ENCODE assay signal across 11 cellular contexts in the genomic region with DNA sequence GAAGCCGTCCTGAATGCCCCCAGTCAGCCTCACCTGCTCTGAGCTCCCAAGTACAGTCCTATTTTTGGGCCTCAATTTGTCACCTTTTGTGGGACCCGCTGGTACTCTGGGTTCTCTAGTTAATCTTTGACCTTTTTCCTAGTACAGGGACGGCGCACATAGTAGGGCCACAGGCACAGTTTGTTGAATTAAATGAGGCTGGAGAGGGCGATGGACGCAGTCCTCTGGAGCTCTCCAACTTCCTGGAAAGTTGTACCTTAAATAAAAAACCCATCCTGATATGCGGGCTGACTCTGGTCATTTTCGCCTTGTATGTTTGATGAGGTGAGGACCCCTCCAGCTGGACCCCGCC. TPM values are rescaled to one million over a fixed set of nuclear protein-coding genes. Genes with fewer than 3 reads are reported as not detected.
DNase-seq lines count a peak whose midpoint lies in the region; ATAC-seq, FAIRE-seq and TF ChIP-seq lines count a peak whose summit lies in the region.
"Had no signal": no experiment of that assay in that cellular context is flagged by ENCODE, and none has a peak within 500 bp of the region (broad histone marks: within the 10 kb centered on the region; RNA-seq: fewer than 3 reads in every experiment).

No MANE protein-coding gene starts in this region.

- H3K4ac ChIP-seq in H1 (replicated peaks; ENCODE audit: insufficient read length, low read depth, low read length), result no peak overlapping the region
- no peak overlapping the region for H3K4ac ChIP-seq in neuronal stem cell (ENCODE audit: low read length)

- H4K91ac ChIP-seq in H1 (replicated peaks; ENCODE audit: insufficient read length, low read length) (no peak overlapping the region), neuronal stem cell (ENCODE audit: low read depth, low read length, poor library complexity) (no peak overlapping the region)

- FAIRE-seq in H1 (lab: Jason Lieb, UNC), result no peak
- FAIRE-seq: endothelial cell of umbilical vein had no signal

- H3K9ac ChIP-seq in BLaER1 treated with 17β-estradiol and CSF1 and Interleukin-3, amounts not matched to agents 10 nM and 100 nM, result peak overlapping the region in 10 of 11 experiments; percentile 47 to 75 (median 68); a peak in 18 of 22 replicates
- no peak overlapping the region for H3K9ac ChIP-seq in HUES6 (ENCODE audit: low read length)
- H3K9ac ChIP-seq in H1 (replicated peaks in 1 of 4; ENCODE audit: extremely low read depth in 1 of 4, low read depth in 3 of 4, low read length in 3 of 4), result no peak overlapping the region
- H3K9ac ChIP-seq in neuronal stem cell (ENCODE audit: low read depth, low read length, poor library complexity), result no peak overlapping the region

- H2AFZ ChIP-seq in H1 (ENCODE audit: low read length) (no peak overlapping the region), neuronal stem cell (ENCODE audit: low read length) (peak overlapping the region; percentile 95)

- no peak overlapping the region for H2AK5ac ChIP-seq in H1 (ENCODE audit: low read depth, low read length)
- H2AK5ac ChIP-seq in neuronal stem cell (ENCODE audit: low read depth, low read length), result no peak overlapping the region

- no peaks in the 10 kb centered on the region for H3K79me1 ChIP-seq in H1 (ENCODE audit: low read depth, low read length)
- H3K79me1 ChIP-seq in neuronal stem cell (ENCODE audit: low read depth, low read length), result no peaks in the 10 kb centered on the region

- H3K4me3 ChIP-seq in BLaER1 treated with 17β-estradiol and CSF1 and Interleukin-3, amounts not matched to agents 10 nM and 100 nM, result peak overlapping the region; percentile 46 to 68 (median 54)
- H3K4me3 ChIP-seq in HUES6 (ENCODE audit: low read depth, low read length) (peak overlapping the region; percentile 69; the same call in 1 of the 2 replicates), H1 (ENCODE audit: extremely low read depth in 1 of 4, insufficient read depth in 2 of 4, low read depth in 3 of 4, low read length in 4 of 4) (peak overlapping the region in 1 of 4 experiments; percentile 65; a peak in 2 of 8 replicates), neuronal stem cell (ENCODE audit: low read length in 2 of 2) (peak overlapping the region in 1 of 2 donors; percentile 27)

- no peak for TF ChIP-seq EP300 in H1 (IDR thresholded peaks at IDR 0.05; ENCODE audit: borderline replicate concordance in 1 of 2, low read depth in 2 of 2, low read length in 2 of 2)

- TF ChIP-seq POLR2A in H1 (IDR thresholded peaks at IDR 0.05; ENCODE audit: control extremely low read depth in 1 of 2, low read depth in 2 of 2, low read length in 2 of 2), result no peak

- H2BK12ac ChIP-seq in H1 (ENCODE audit: low read depth, low read length) (no peak overlapping the region), neuronal stem cell (ENCODE audit: low read length) (peak overlapping the region; percentile 65)

- POLR2A ChIA-PET in H1 (lab: Charles Lee; ENCODE audit: partially characterized antibody), result interaction anchor here (0.6 kb wide), 1 partner anchor 47 kb away, joined by 3 read pairs; no protein-coding TSS in a partner anchor
- POLR2A ChIA-PET in HEK293T (lab: Yijun Ruan, JAX), result no interaction called here

- TF ChIP-seq CTCF in H1 (IDR thresholded peaks at IDR 0.05; ENCODE audit: control extremely low read depth in 1 of 3, insufficient read depth in 1 of 3, low read depth in 1 of 3, low read length in 3 of 3), result no peak

- no peaks in the 10 kb centered on the region for H3K36me3 ChIP-seq in BLaER1 treated with 17β-estradiol and CSF1 and Interleukin-3, amounts not matched to agents 10 nM and 100 nM
- H3K36me3 ChIP-seq in HUES6 (ENCODE audit: control insufficient read depth, insufficient read depth, low read length), result no peaks in the 10 kb centered on the region
- H3K36me3 ChIP-seq in H1 (ENCODE audit: control insufficient read depth in 2 of 4, insufficient read depth in 4 of 4, low read length in 3 of 4), result no peaks in the 10 kb centered on the region
- no peaks in the 10 kb centered on the region for H3K36me3 ChIP-seq in neuronal stem cell (replicated peaks in 1 of 2; ENCODE audit: control insufficient read depth in 2 of 2, insufficient read depth in 2 of 2, low read length in 2 of 2)

- no peaks in the 10 kb centered on the region for H4K20me1 ChIP-seq in BLaER1 treated with 17β-estradiol and CSF1 and Interleukin-3, amounts not matched to agents 10 nM and 100 nM
- peaks cover 3 to 5% of the 10 kb centered on the region in 2 experiments for H4K20me1 ChIP-seq in H1 (replicated peaks in 1 of 2; ENCODE audit: control insufficient read depth in 1 of 2, insufficient read depth in 2 of 2, low read length in 2 of 2)

- no peak overlapping the region for H3K14ac ChIP-seq in H1 (ENCODE audit: insufficient read length)
- H3K14ac ChIP-seq in neuronal stem cell (ENCODE audit: low read length), result no peak overlapping the region

- H3K18ac ChIP-seq in H1 (ENCODE audit: extremely low read depth, low read length) (no peak overlapping the region), neuronal stem cell (ENCODE audit: low read length) (peak overlapping the region; percentile 89)

- DNase-seq in H1 (ENCODE audit: low read depth in 1 of 2, low spot score in 2 of 2) (no peak), neuronal stem cell (ENCODE audit: low spot score) (no peak), iPS-NIHi7 (ENCODE audit: extremely low spot score) (no peak), HEK293T (ENCODE audit: extremely low spot score) (no peak)

- CTCF ChIA-PET in H1 (lab: Charles Lee; ENCODE audit: partially characterized antibody), result interaction anchor here (0.6 to 4.0 kb wide), 11 partner anchors 10 to 134 kb away, joined by 3 to 18 read pairs (median 3); no protein-coding TSS in a partner anchor
- CTCF ChIA-PET in HEK293T (lab: Yijun Ruan, JAX), result no interaction called here

- peak overlapping the region in 1 of 11 experiments; percentile 26; a peak in 1 of 22 replicates for H3K27ac ChIP-seq in BLaER1 treated with 17β-estradiol and CSF1 and Interleukin-3, amounts not matched to agents 10 nM and 100 nM
- H3K27ac ChIP-seq in HUES6 (ENCODE audit: low read depth, low read length), result no peak overlapping the region
- no peak overlapping the region for H3K27ac ChIP-seq in H1 (ENCODE audit: low read depth, low read length)
- H3K27ac ChIP-seq in neuronal stem cell (replicated peaks; ENCODE audit: low read length), result no peak overlapping the region

- H3K56ac ChIP-seq in H1 (replicated peaks; ENCODE audit: insufficient read length, low read depth, low read length), result no peak overlapping the region

- ATAC-seq in GM18498 (IDR thresholded peaks at IDR 0.05; ENCODE audit: unreplicated experiment) (no peak), HG03432 (IDR thresholded peaks at IDR 0.05; ENCODE audit: unreplicated experiment) (no peak)

- no peak overlapping the region for H2BK20ac ChIP-seq in H1 (ENCODE audit: low read length)

- H3K9me3 ChIP-seq in BLaER1 treated with 17β-estradiol and CSF1 and Interleukin-3, amounts not matched to agents 10 nM and 100 nM (replicated peaks in 1 of 11), result no peaks in the 10 kb centered on the region
- no peaks in the 10 kb centered on the region for H3K9me3 ChIP-seq in HUES6 (ENCODE audit: control insufficient read depth, insufficient read depth, low read depth, low read length)
- no peaks in the 10 kb centered on the region for H3K9me3 ChIP-seq in H1 (ENCODE audit: insufficient read depth in 2 of 2, low read depth in 1 of 2, low read length in 1 of 2)
- H3K9me3 ChIP-seq in neuronal stem cell (replicated peaks in 1 of 2; ENCODE audit: control insufficient read depth in 2 of 2, insufficient read depth in 1 of 2, low read depth in 1 of 2, low read length in 2 of 2), result no peaks in the 10 kb centered on the region

- H4K5ac ChIP-seq in H1 (ENCODE audit: insufficient read length, low read depth, low read length), result no peak overlapping the region

- H2BK15ac ChIP-seq in H1 (ENCODE audit: low read length), result no peak overlapping the region
- H2BK15ac ChIP-seq in neuronal stem cell (ENCODE audit: low read length), result peak overlapping the region; percentile 84

- H2BK5ac ChIP-seq in H1 (ENCODE audit: low read depth, low read length) (no peak overlapping the region), neuronal stem cell (ENCODE audit: low read length) (no peak overlapping the region)

- H3K27me3 ChIP-seq in BLaER1 treated with 17β-estradiol and CSF1 and Interleukin-3, amounts not matched to agents 10 nM and 100 nM, result peaks cover 0 to 29% (median 6%) of the 10 kb centered on the region in 11 experiments; a peak in 9 of 22 replicates
- peaks cover 77% of the 10 kb centered on the region for H3K27me3 ChIP-seq in HUES6 (ENCODE audit: control insufficient read depth, insufficient read depth, low read length)
- peaks cover 33 to 63% (median 54%) of the 10 kb centered on the region in 4 experiments for H3K27me3 ChIP-seq in H1 (replicated peaks in 1 of 4; ENCODE audit: control insufficient read depth in 3 of 4, extremely low read depth in 1 of 4, insufficient read depth in 3 of 4, low read length in 3 of 4)
- H3K27me3 ChIP-seq in neuronal stem cell (ENCODE audit: control insufficient read depth in 3 of 3, insufficient read depth in 3 of 3, low read depth in 1 of 3, low read length in 3 of 3), result peaks cover 3 to 26% (median 3%) of the 10 kb centered on the region in 3 experiments

- H4K8ac ChIP-seq in H1 (ENCODE audit: extremely low read depth, insufficient read depth, low read length) (peak overlapping the region; percentile 65; the same call in 1 of the 2 replicates), neuronal stem cell (ENCODE audit: low read depth, low read length) (no peak overlapping the region)

- H3K79me2 ChIP-seq in H1 (ENCODE audit: control insufficient read depth in 1 of 2, insufficient read depth in 2 of 2, low read length in 2 of 2), result no peaks in the 10 kb centered on the region

- no peak overlapping the region for H2BK120ac ChIP-seq in H1 (replicated peaks; ENCODE audit: low read depth, low read length)
- no peak overlapping the region for H2BK120ac ChIP-seq in neuronal stem cell (ENCODE audit: low read depth, low read length)

- no peak for TF ChIP-seq RAD21 in H1 (IDR thresholded peaks at IDR 0.05 in 1 of 2, conservative IDR thresholded peaks at IDR 0.05 in 1 of 2; ENCODE audit: low read depth in 2 of 2, low read length in 2 of 2)

- no peak overlapping the region for H3K23ac ChIP-seq in H1 (ENCODE audit: insufficient read length)
- H3K23ac ChIP-seq in neuronal stem cell (ENCODE audit: low read depth, low read length, poor library complexity), result no peak overlapping the region

- H3K4me2 ChIP-seq in BLaER1 treated with 17β-estradiol and CSF1 and Interleukin-3, amounts not matched to agents 10 nM and 100 nM, result peak overlapping the region; percentile 74 to 95 (median 91)
- H3K4me2 ChIP-seq in H1 (ENCODE audit: insufficient read depth in 1 of 2, low read depth in 2 of 2, low read length in 2 of 2) (peak overlapping the region; percentile 81 to 89; a peak in 3 of 4 replicates), neuronal stem cell (ENCODE audit: insufficient read depth, low read length, poor library complexity, severe bottlenecking) (peak overlapping the region; percentile 65)

- H3K4me1 ChIP-seq in BLaER1 treated with 17β-estradiol and CSF1 and Interleukin-3, amounts not matched to agents 10 nM and 100 nM, result peaks cover 42 to 71% (median 63%) of the 10 kb centered on the region in 10 experiments
- H3K4me1 ChIP-seq in HUES6 (ENCODE audit: control insufficient read depth, insufficient read depth, low read length), result peaks cover 40% of the 10 kb centered on the region
- H3K4me1 ChIP-seq in H1 (replicated peaks in 1 of 4; ENCODE audit: control insufficient read depth in 3 of 4, insufficient read depth in 4 of 4, low read length in 3 of 4), result peaks cover 5 to 37% (median 17%) of the 10 kb centered on the region in 4 experiments
- H3K4me1 ChIP-seq in neuronal stem cell (ENCODE audit: control insufficient read depth in 2 of 2, insufficient read depth in 1 of 2, low read depth in 1 of 2, low read length in 2 of 2), result peaks cover 29 to 42% of the 10 kb centered on the region in 2 donors

- peaks cover 8% of the 10 kb centered on the region; the same call in 1 of the 2 replicates for H3K23me2 ChIP-seq in H1 (ENCODE audit: low read depth, low read length)

- WGBS in H1 (ENCODE audit: extremely low coverage in 1 of 2, insufficient coverage in 1 of 2, insufficient read length in 1 of 2, insufficient replicate concordance in 2 of 2, low coverage in 1 of 2, low lambda C conversion rate in 2 of 2, missing lambda C conversion rate in 1 of 2), 2 experiments, result 68% methylated on average over 9 of the region's 9 CpGs; no CpG with 5 or more reads in 1 of the 2 experiments
- no CpG with 5 or more reads among the region's 9 CpGs for WGBS in neuronal stem cell (ENCODE audit: extremely low coverage in 2 of 2, insufficient read length in 2 of 2, insufficient replicate concordance in 1 of 2), 2 donors

RNA-seq across cellular contexts. Expression of a gene that starts 4.8 kb away (rescaled TPM):
- 0.46 and 0.48 TPM in 2 replicates for total RNA-seq in H1 (2021; fragmentation: NEBNext Ultra II Directional; extraction: Animal tissue kit (Norgen Biotek cat#: 25700))
- 0.20 and 0.21 TPM in 2 replicates for polyA plus RNA-seq in H1 (2011; rRNA removed)
- 0.28 TPM for polyA plus RNA-seq in H1 (2011; cell fraction: cytosol; rRNA removed)
- 0.14 TPM for polyA plus RNA-seq in H1 (2011; cell fraction: nucleus; rRNA removed)
- 0.23 to 0.47 TPM (median 0.36 TPM) in 4 replicates for polyA plus RNA-seq in H1 (2012, experiment 1 of 2)
- 0.31 TPM for polyA plus RNA-seq in H1 (2012, experiment 2 of 2)
- 0.34 TPM for polyA plus RNA-seq in H1 (2013, experiment 1 of 2)
- polyA plus RNA-seq in H1 (2013, experiment 2 of 2), result 0.35 TPM
- polyA minus RNA-seq in H1 (2011; rRNA and poly(A)+ RNA removed), result 0.13 TPM in 1 of 2 replicates, not detected in the other
- not detected for polyA minus RNA-seq in H1 (2011; cell fraction: cytosol; rRNA and poly(A)+ RNA removed)
- polyA minus RNA-seq in H1 (2011; cell fraction: nucleus; rRNA and poly(A)+ RNA removed), result 0.20 TPM
- polyA plus RNA-seq in neuronal stem cell (2013, experiment 1 of 2), result 0.61 TPM
- 0.54 TPM for polyA plus RNA-seq in neuronal stem cell (2013, experiment 2 of 2)

RNA-seq across cellular contexts. Expression of a gene that starts 5.1 kb away (rescaled TPM):
- total RNA-seq in H1 (2021; fragmentation: NEBNext Ultra II Directional; extraction: Animal tissue kit (Norgen Biotek cat#: 25700)), result not detected in 2 replicates
- polyA plus RNA-seq in H1 (2011; rRNA removed), result not detected in 2 replicates
- polyA plus RNA-seq in H1 (2011; cell fraction: cytosol; rRNA removed), result not detected
- polyA plus RNA-seq in H1 (2011; cell fraction: nucleus; rRNA removed), result not detected
- not detected in 4 replicates for polyA plus RNA-seq in H1 (2012, experiment 1 of 2)
- not detected for polyA plus RNA-seq in H1 (2012, experiment 2 of 2)
- not detected for polyA plus RNA-seq in H1 (2013, experiment 1 of 2)
- polyA plus RNA-seq in H1 (2013, experiment 2 of 2), result not detected
- polyA minus RNA-seq in H1 (2011; rRNA and poly(A)+ RNA removed), result not detected in 2 replicates
- not detected for polyA minus RNA-seq in H1 (2011; cell fraction: cytosol; rRNA and poly(A)+ RNA removed)
- not detected for polyA minus RNA-seq in H1 (2011; cell fraction: nucleus; rRNA and poly(A)+ RNA removed)
- 0.13 TPM for polyA plus RNA-seq in neuronal stem cell (2013, experiment 1 of 2)
- not detected for polyA plus RNA-seq in neuronal stem cell (2013, experiment 2 of 2)
- total RNA-seq: Daoy, endothelial cell of umbilical vein, SK-MEL-5 had no signal
- polyA plus RNA-seq: endothelial cell of umbilical vein had no signal

RNA-seq across cellular contexts. Expression of a gene that starts 6.0 kb away (rescaled TPM):
- total RNA-seq in H1 (2021; fragmentation: NEBNext Ultra II Directional; extraction: Animal tissue kit (Norgen Biotek cat#: 25700)), result 38.2 and 40.2 TPM in 2 replicates
- polyA plus RNA-seq in H1 (2011; rRNA removed), result 68.0 and 112 TPM in 2 replicates
- 65.2 TPM for polyA plus RNA-seq in H1 (2011; cell fraction: cytosol; rRNA removed)
- polyA plus RNA-seq in H1 (2011; cell fraction: nucleus; rRNA removed), result 68.8 TPM
- polyA plus RNA-seq in H1 (2012, experiment 1 of 2), result 30.0 to 45.2 TPM (median 40.4 TPM) in 4 replicates
- polyA plus RNA-seq in H1 (2012, experiment 2 of 2), result 44.4 TPM
- 43.1 TPM for polyA plus RNA-seq in H1 (2013, experiment 1 of 2)
- polyA plus RNA-seq in H1 (2013, experiment 2 of 2), result 43.4 TPM
- polyA minus RNA-seq in H1 (2011; rRNA and poly(A)+ RNA removed), result 3.6 and 9.2 TPM in 2 replicates
- 21.4 TPM for polyA minus RNA-seq in H1 (2011; cell fraction: cytosol; rRNA and poly(A)+ RNA removed)
- polyA minus RNA-seq in H1 (2011; cell fraction: nucleus; rRNA and poly(A)+ RNA removed), result 19.9 TPM
- polyA plus RNA-seq in neuronal stem cell (2013, experiment 1 of 2), result 29.0 TPM
- polyA plus RNA-seq in neuronal stem cell (2013, experiment 2 of 2), result 28.3 TPM

RNA-seq across cellular contexts. Expression of a gene that starts 8.0 kb away (rescaled TPM):
- not detected in 2 replicates for total RNA-seq in H1 (2021; fragmentation: NEBNext Ultra II Directional; extraction: Animal tissue kit (Norgen Biotek cat#: 25700))
- not detected in 2 replicates for polyA plus RNA-seq in H1 (2011; rRNA removed)
- polyA plus RNA-seq in H1 (2011; cell fraction: cytosol; rRNA removed), result not detected
- not detected for polyA plus RNA-seq in H1 (2011; cell fraction: nucleus; rRNA removed)
- 1.1 to 1.8 TPM (median 1.5 TPM) in 4 replicates for polyA plus RNA-seq in H1 (2012, experiment 1 of 2)
- 1.3 TPM for polyA plus RNA-seq in H1 (2012, experiment 2 of 2)
- polyA plus RNA-seq in H1 (2013, experiment 1 of 2), result 0.06 TPM
- polyA plus RNA-seq in H1 (2013, experiment 2 of 2), result not detected
- polyA minus RNA-seq in H1 (2011; rRNA and poly(A)+ RNA removed), result not detected in 2 replicates
- not detected for polyA minus RNA-seq in H1 (2011; cell fraction: cytosol; rRNA and poly(A)+ RNA removed)
- not detected for polyA minus RNA-seq in H1 (2011; cell fraction: nucleus; rRNA and poly(A)+ RNA removed)
- 0.74 TPM for polyA plus RNA-seq in neuronal stem cell (2013, experiment 1 of 2)
- polyA plus RNA-seq in neuronal stem cell (2013, experiment 2 of 2), result 0.66 TPM
- total RNA-seq: Daoy, endothelial cell of umbilical vein, SK-MEL-5 had no signal
- polyA plus RNA-seq: endothelial cell of umbilical vein had no signal

RNA-seq across cellular contexts. Expression of a gene that starts 13.6 kb away (rescaled TPM):
- total RNA-seq in H1 (2021; fragmentation: NEBNext Ultra II Directional; extraction: Animal tissue kit (Norgen Biotek cat#: 25700)), result 13.0 and 14.5 TPM in 2 replicates
- 13.9 and 20.9 TPM in 2 replicates for polyA plus RNA-seq in H1 (2011; rRNA removed)
- 13.7 TPM for polyA plus RNA-seq in H1 (2011; cell fraction: cytosol; rRNA removed)
- 51.9 TPM for polyA plus RNA-seq in H1 (2011; cell fraction: nucleus; rRNA removed)
- polyA plus RNA-seq in H1 (2012, experiment 1 of 2), result 15.3 to 22.8 TPM (median 18.2 TPM) in 4 replicates
- polyA plus RNA-seq in H1 (2012, experiment 2 of 2), result 19.1 TPM
- 8.6 TPM for polyA plus RNA-seq in H1 (2013, experiment 1 of 2)
- polyA plus RNA-seq in H1 (2013, experiment 2 of 2), result 6.8 TPM
- polyA minus RNA-seq in H1 (2011; rRNA and poly(A)+ RNA removed), result 10.4 and 12.2 TPM in 2 replicates
- 9.7 TPM for polyA minus RNA-seq in H1 (2011; cell fraction: cytosol; rRNA and poly(A)+ RNA removed)
- 19.8 TPM for polyA minus RNA-seq in H1 (2011; cell fraction: nucleus; rRNA and poly(A)+ RNA removed)
- 6.9 TPM for polyA plus RNA-seq in neuronal stem cell (2013, experiment 1 of 2)
- polyA plus RNA-seq in neuronal stem cell (2013, experiment 2 of 2), result 6.8 TPM
- total RNA-seq: endothelial cell of umbilical vein had no signal

Comparison
In these comparisons a context has a peak if more than half of its experiments do, and no peak if none do; other contexts are left out.
1. H3K9ac ChIP-seq: peak in BLaER1 treated with 17β-estradiol and CSF1 and Interleukin-3, amounts not matched to agents 10 nM and 100 nM (10 of 11); none in HUES6 (single experiment), H1 (0 of 4) and neuronal stem cell (single experiment).
2. Peak in every context shown above with its lines, with median percentiles within 50 percentile points of each other: H3K4me2 ChIP-seq.